23 cellular contexts compared by ENCODE assay signal in genomic region chr5:74281191-74281590, GRCh38.
A peak's percentile ranks its signal among the peaks of the same experiment; 100 is the strongest.
DNase-seq lines count a peak whose midpoint lies in the region; ATAC-seq lines count a peak whose summit lies in the region.
"Had no signal": no experiment of that assay in that cellular context is flagged by ENCODE, and none has a peak within 500 bp of the region (broad histone marks: within the 10 kb centered on the region; RNA-seq: fewer than 3 reads in every experiment).

No MANE protein-coding gene starts in this region.

- peak; percentile 85 for DNase-seq in DMS 273 treated with DMSO at 0.1 percent for 48 hours (lab: John Stamatoyannopoulos, UW)
- peak; percentile 51 for DNase-seq in NCI-H1694 treated with DMSO at 0.1 percent for 48 hours (lab: John Stamatoyannopoulos, UW)
- peak; percentile 34 for DNase-seq in RPMI7951 (ENCODE audit: low read depth)
- peak; percentile 73 for DNase-seq in islet precursor cell
- no peak for DNase-seq in NCI-H1436 (lab: John Stamatoyannopoulos, UW)
- DNase-seq in middle frontal gyrus (ENCODE audit: extremely low spot score, low spot score) = no peak
- DNase-seq in NAMALWA (ENCODE audit: low spot score) = no peak
- DNase-seq: ACHN; activated CD4-positive, alpha-beta T cell treated with anti-CD3 and anti-CD28 coated beads, Interleukin-2, amount 50 U/mL, for 1 hour; activated naive CD8-positive, alpha-beta T cell treated with anti-CD3 and anti-CD28 coated beads for 36 hours; brain microvascular endothelial cell; effector memory CD8-positive, alpha-beta T cell; GF-D8; KG1; NCI-H1048; stimulated activated CD4-positive, alpha-beta T cell treated with anti-CD3 and anti-CD28 coated beads, Interleukin-4, amount 100 ng/mL, for 1 hour; tibial artery had no signal

- no peaks in the 10 kb centered on the region for H3K9me3 Mint-ChIP-seq in stimulated activated memory B cell treated with anti-CD40 and anti-IgM and Interleukin-4, amounts not matched to agents 10 μg/mL and 1 μg/mL and 100 μg/mL, for 72 hours
- H3K9me3 Mint-ChIP-seq: activated naive CD8-positive, alpha-beta T cell treated with anti-CD3 and anti-CD28 coated beads for 36 hours; activated T-helper 2 cell treated with anti-CD3 and anti-CD28 coated beads, Interferon-gamma antibody, Interleukin-2, Interleukin-4, amounts not matched to agents 10 μg/mL and 5 μg/mL and 100 μg/mL, durations not matched to agents 14 hours and 24 hours and 36 hours; effector memory CD8-positive, alpha-beta T cell; mesothelial cell of epicardium; stimulated activated naive CD8-positive, alpha-beta T cell treated with anti-CD3 and anti-CD28 coated beads, Interleukin-15, Interleukin-2, amounts not matched to agents 100 ng/mL and 50 ng/mL, for 24 hours had no signal

- no peaks in the 10 kb centered on the region for H3K36me3 Mint-ChIP-seq in stimulated activated memory B cell treated with anti-CD40 and anti-IgM and Interleukin-4, amounts not matched to agents 10 μg/mL and 1 μg/mL and 100 μg/mL, for 72 hours
- H3K36me3 Mint-ChIP-seq: activated naive CD8-positive, alpha-beta T cell treated with anti-CD3 and anti-CD28 coated beads for 36 hours; mesothelial cell of epicardium had no signal

- ATAC-seq in stimulated activated memory B cell treated with anti-CD40 and anti-IgM and Interleukin-4, amounts not matched to agents 10 μg/mL and 1 μg/mL and 100 μg/mL, for 72 hours = no peak
- ATAC-seq: effector memory CD8-positive, alpha-beta T cell; left lobe of liver; Right ventricle myocardium inferior had no signal

- H3K27ac Mint-ChIP-seq in stimulated activated memory B cell treated with anti-CD40 and anti-IgM and Interleukin-4, amounts not matched to agents 10 μg/mL and 1 μg/mL and 100 μg/mL, for 72 hours = no peak overlapping the region
- H3K27ac Mint-ChIP-seq: activated naive CD8-positive, alpha-beta T cell treated with anti-CD3 and anti-CD28 coated beads for 36 hours; activated T-helper 2 cell treated with anti-CD3 and anti-CD28 coated beads, Interferon-gamma antibody, Interleukin-2, Interleukin-4, amounts not matched to agents 10 μg/mL and 5 μg/mL and 100 μg/mL, durations not matched to agents 14 hours and 24 hours and 36 hours; effector memory CD8-positive, alpha-beta T cell; mesothelial cell of epicardium; stimulated activated naive CD8-positive, alpha-beta T cell treated with anti-CD3 and anti-CD28 coated beads, Interleukin-15, Interleukin-2, amounts not matched to agents 100 ng/mL and 50 ng/mL, for 24 hours had no signal

- no peaks in the 10 kb centered on the region for H3K4me1 Mint-ChIP-seq in stimulated activated memory B cell treated with anti-CD40 and anti-IgM and Interleukin-4, amounts not matched to agents 10 μg/mL and 1 μg/mL and 100 μg/mL, for 72 hours
- H3K4me1 Mint-ChIP-seq: activated naive CD8-positive, alpha-beta T cell treated with anti-CD3 and anti-CD28 coated beads for 36 hours had no signal

- H3K27me3 Mint-ChIP-seq in stimulated activated memory B cell treated with anti-CD40 and anti-IgM and Interleukin-4, amounts not matched to agents 10 μg/mL and 1 μg/mL and 100 μg/mL, for 72 hours = peaks cover 37% of the 10 kb centered on the region

- no peak overlapping the region for H3K4me3 Mint-ChIP-seq in stimulated activated memory B cell treated with anti-CD40 and anti-IgM and Interleukin-4, amounts not matched to agents 10 μg/mL and 1 μg/mL and 100 μg/mL, for 72 hours
- H3K4me3 Mint-ChIP-seq: activated naive CD8-positive, alpha-beta T cell treated with anti-CD3 and anti-CD28 coated beads for 36 hours; effector memory CD8-positive, alpha-beta T cell; mesothelial cell of epicardium; stimulated activated naive CD8-positive, alpha-beta T cell treated with anti-CD3 and anti-CD28 coated beads, Interleukin-15, Interleukin-2, amounts not matched to agents 100 ng/mL and 50 ng/mL, for 24 hours had no signal

Comparison
In these comparisons a context has a peak if more than half of its experiments do, and no peak if none do; other contexts are left out.
1. DNase-seq: peak in DMS 273 treated with DMSO at 0.1 percent for 48 hours (single experiment), NCI-H1694 treated with DMSO at 0.1 percent for 48 hours (single experiment), RPMI7951 (single experiment) and islet precursor cell (single experiment); none in NCI-H1436 (single experiment), middle frontal gyrus (single experiment) and NAMALWA (single experiment).